ENCODE assay signal across 2 cellular contexts in genomic region chr16:17444658-17445057, GRCh38.
TF ChIP-seq lines count a peak whose summit lies in the region.

No MANE protein-coding gene starts in this region.

TF ChIP-seq in IMR-90, 13 proteins besides CTCF, POLR2A, EP300 and RAD21:
- no peak for TF ChIP-seq RCOR1 (IDR thresholded peaks at IDR 0.05; ENCODE audit: insufficient replicate concordance, low read length)
- peak; percentile 49 for TF ChIP-seq CEBPB (IDR thresholded peaks at IDR 0.05; ENCODE audit: low read depth, low read length)
- no peak for TF ChIP-seq MAZ (IDR thresholded peaks at IDR 0.05; ENCODE audit: borderline replicate concordance, low read depth, low read length)

TF ChIP-seq in K562, 482 proteins besides CTCF, POLR2A, EP300 and RAD21:
- TF ChIP-seq ZKSCAN1 (IDR thresholded peaks at IDR 0.05; ENCODE audit: low read depth, low read length) (peak; percentile 83), MCM2 (IDR thresholded peaks at IDR 0.05; ENCODE audit: low read depth) (no peak), SIN3B (IDR thresholded peaks at IDR 0.05; ENCODE audit: low read depth) (no peak)
